In genomic region chr2:175064797-175065196, GRCh38 we compare ENCODE assay signal across 25 cellular contexts.
"Had no signal": no experiment of that assay in that cellular context is flagged by ENCODE, and none has a peak within 500 bp of the region (broad histone marks: within the 10 kb centered on the region; RNA-seq: fewer than 3 reads in every experiment).

No MANE protein-coding gene starts in this region.

- H3K27ac Mint-ChIP-seq: naive B cell, nephron had no signal

- H3K79me2 ChIP-seq: parathyroid adenoma had no signal

- H3K36me3 ChIP-seq: thoracic aorta, transverse colon had no signal

- H3K4me1 Mint-ChIP-seq: nephron had no signal

- FAIRE-seq: frontal cortex, islet of Langerhans had no signal

- ATAC-seq: esophagus mucosa, heart right ventricle, left lobe of liver, psoas muscle, sciatic nerve had no signal

- H3K27me3 ChIP-seq: dorsolateral prefrontal cortex, heart right ventricle, spleen, stomach, transverse colon had no signal

- H3K4me3 Mint-ChIP-seq: nephron had no signal

- H3K27ac ChIP-seq: dorsolateral prefrontal cortex, heart right ventricle, parathyroid adenoma, psoas muscle, spleen, stomach, thoracic aorta, transverse colon had no signal

- H3K9me3 ChIP-seq: heart right ventricle, psoas muscle, spleen, stomach, thoracic aorta, transverse colon had no signal

- H3K9ac ChIP-seq: parathyroid adenoma had no signal

- H2AFZ ChIP-seq: parathyroid adenoma had no signal

- H3K27me3 Mint-ChIP-seq: naive B cell had no signal

- H3K9me3 Mint-ChIP-seq: naive B cell had no signal

- DNase-seq: cortex of kidney; dorsolateral prefrontal cortex; effector CD8-positive, alpha-beta T cell; heart right ventricle; hypothalamus; mesendoderm; naive B cell; occipital lobe; psoas muscle; retina; spleen; stimulated activated CD4-positive, alpha-beta T cell treated with anti-CD3 and anti-CD28 coated beads, Interleukin-2, amount 100 ng/mL, for 24 hours; stimulated activated naive CD4-positive, alpha-beta T cell; stomach; substantia nigra; transverse colon had no signal

- H3K4me3 ChIP-seq: dorsolateral prefrontal cortex, heart right ventricle, lung, psoas muscle, spleen, stomach, thoracic aorta, transverse colon had no signal

- H3K4me1 ChIP-seq: psoas muscle, spleen, stomach, transverse colon had no signal
